14 cellular contexts compared by ENCODE assay signal in the genomic region with DNA sequence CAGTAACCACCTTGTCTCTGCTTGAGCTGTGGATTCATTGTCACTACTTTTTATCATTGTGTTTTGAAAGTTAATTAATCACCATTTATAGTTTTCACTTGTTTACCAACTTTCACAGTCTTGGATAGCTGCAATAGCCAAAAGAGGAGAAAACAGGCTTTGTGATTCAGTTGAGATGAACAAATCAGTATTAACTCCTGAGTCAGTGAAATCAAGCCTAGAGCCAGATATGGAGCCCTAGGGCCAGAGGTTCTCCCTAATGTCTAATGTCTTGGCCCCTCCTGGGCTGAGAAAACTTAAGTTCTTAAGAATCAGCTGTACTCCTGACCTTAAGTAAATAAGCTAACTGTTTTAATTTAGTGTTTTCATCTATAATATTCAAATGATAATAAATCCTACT.
DNase-seq lines count a peak whose midpoint lies in the region; ATAC-seq and TF ChIP-seq lines count a peak whose summit lies in the region.
"Had no signal": no experiment of that assay in that cellular context is flagged by ENCODE, and none has a peak within 500 bp of the region (broad histone marks: within the 10 kb centered on the region; RNA-seq: fewer than 3 reads in every experiment).

No MANE protein-coding gene starts in this region.

- H3K9me3 Mint-ChIP-seq in chondrocyte (ENCODE audit: low read depth): no peaks in the 10 kb centered on the region

- H3K27ac Mint-ChIP-seq in T-helper 17 cell (peak overlapping the region; percentile 41), chondrocyte (ENCODE audit: unreplicated experiment) (peak overlapping the region; percentile 80)
- H3K27ac Mint-ChIP-seq: CD8-positive, alpha-beta memory T cell had no signal

- no peak overlapping the region for H3K4me3 Mint-ChIP-seq in T-helper 17 cell
- no peak overlapping the region for H3K4me3 Mint-ChIP-seq in chondrocyte (ENCODE audit: unreplicated experiment)
- H3K4me3 Mint-ChIP-seq: CD8-positive, alpha-beta memory T cell had no signal

- ATAC-seq in T-helper 17 cell (no peak), HG02981 (IDR thresholded peaks at IDR 0.05; ENCODE audit: unreplicated experiment) (no peak), HG02870 (IDR thresholded peaks at IDR 0.05; ENCODE audit: unreplicated experiment) (no peak)

- TF ChIP-seq CTCF in chondrocyte (IDR thresholded peaks at IDR 0.05): no peak

- H3K9me3 ChIP-seq in T-helper 17 cell (ENCODE audit: control insufficient read depth, low read length, poor library complexity, severe bottlenecking): no peaks in the 10 kb centered on the region
- H3K9me3 ChIP-seq: BLaER1 had no signal

- H3K27me3 Mint-ChIP-seq in T-helper 17 cell (no peaks in the 10 kb centered on the region), chondrocyte (ENCODE audit: low read depth) (no peaks in the 10 kb centered on the region)
- H3K27me3 Mint-ChIP-seq: CD8-positive, alpha-beta memory T cell had no signal

- H3K4me1 Mint-ChIP-seq in T-helper 17 cell: no peaks in the 10 kb centered on the region
- H3K4me1 Mint-ChIP-seq in chondrocyte (ENCODE audit: low read depth): peaks cover 31% of the 10 kb centered on the region
- H3K4me1 Mint-ChIP-seq: CD8-positive, alpha-beta memory T cell had no signal

- peaks cover 5% of the 10 kb centered on the region for H3K36me3 Mint-ChIP-seq in T-helper 17 cell (ENCODE audit: low read depth)
- peaks cover 1% of the 10 kb centered on the region for H3K36me3 Mint-ChIP-seq in chondrocyte (ENCODE audit: low read depth)
- H3K36me3 Mint-ChIP-seq: CD8-positive, alpha-beta memory T cell had no signal

- DNase-seq in T-helper 17 cell: no peak
- no peak for DNase-seq in chondrocyte (ENCODE audit: low spot score)
- DNase-seq in midbrain (lab: John Stamatoyannopoulos, UW): peak; percentile 5
- DNase-seq in superior temporal gyrus (ENCODE audit: extremely low spot score): peak; percentile 46
- no peak for DNase-seq in HuH-7.5 (ENCODE audit: low spot score)
- DNase-seq in cerebellar nuclear complex (lab: John Stamatoyannopoulos, UW): no peak
- DNase-seq: CD8-positive, alpha-beta memory T cell; KBM-7; NCI-H1092; NCI-H1694 treated with DMSO at 0.1 percent for 48 hours; NCI-H69 had no signal

Comparison
In these comparisons a context has a peak if more than half of its experiments do, and no peak if none do; other contexts are left out.
1. DNase-seq: peak in midbrain (single experiment) and superior temporal gyrus (single experiment); none in T-helper 17 cell (0 of 3), chondrocyte (single experiment), HuH-7.5 (single experiment) and cerebellar nuclear complex (0 of 2).